In the genomic region with DNA sequence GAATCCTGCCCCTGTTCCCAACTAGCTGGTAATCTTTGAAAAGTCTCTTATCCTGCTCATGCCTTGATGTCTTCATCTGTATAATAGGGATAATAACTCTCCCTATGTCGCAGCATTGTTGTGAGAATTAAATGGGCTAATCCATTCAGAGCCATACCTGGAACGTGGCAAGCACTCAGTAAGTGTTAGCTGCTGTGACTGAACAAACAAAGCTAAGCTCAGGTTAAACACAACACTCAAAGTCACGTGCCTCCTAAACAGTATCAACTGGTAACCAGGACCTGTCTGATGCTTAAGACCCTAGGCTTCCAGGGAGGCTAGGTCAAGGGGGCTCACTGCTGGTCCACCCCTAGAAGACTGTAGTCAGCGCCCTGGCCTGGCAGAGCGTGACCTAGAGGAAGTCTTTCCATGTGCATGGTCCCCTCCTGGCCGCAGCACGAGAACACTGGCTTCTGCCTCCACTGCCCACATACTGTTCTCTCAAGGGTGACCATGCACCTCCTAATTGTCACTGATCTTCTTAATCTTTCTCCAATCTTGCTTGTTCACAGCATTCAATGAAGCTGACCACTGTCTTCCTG, we compare ENCODE assay signal across 26 cellular contexts.
A peak's percentile ranks its signal among the peaks of the same experiment; 100 is the strongest.
DNase-seq lines count a peak whose midpoint lies in the region; ATAC-seq, FAIRE-seq and TF ChIP-seq lines count a peak whose summit lies in the region.
"Had no signal": no experiment of that assay in that cellular context is flagged by ENCODE, and none has a peak within 500 bp of the region (broad histone marks: within the 10 kb centered on the region; RNA-seq: fewer than 3 reads in every experiment).

No MANE protein-coding gene starts in this region.

- H4K20me1 ChIP-seq in HepG2 (ENCODE audit: insufficient read depth, low read length): no peaks in the 10 kb centered on the region

- H3K27ac ChIP-seq in HepG2 (ENCODE audit: extremely low read length, insufficient read depth, low read length) (no peak overlapping the region), heart right ventricle (no peak overlapping the region)
- H3K27ac ChIP-seq: C4-2B, dorsolateral prefrontal cortex, suprapubic skin, uterus, VCaP had no signal

- H2AFZ ChIP-seq in HepG2 (ENCODE audit: low read length): no peak overlapping the region

- TF ChIP-seq POLR2A in GM12891 (IDR thresholded peaks at IDR 0.05; ENCODE audit: low read depth, low read length) (no peak), HepG2 (IDR thresholded peaks at IDR 0.05; ENCODE audit: insufficient read depth in 1 of 2, low read depth in 2 of 2, low read length in 2 of 2) (no peak), H54 (IDR thresholded peaks at IDR 0.05; ENCODE audit: low read depth, low read length) (no peak)

- intact Hi-C loops in HepG2 (cut with micrococcal nuclease; ENCODE audit: unreplicated experiment): no loop called here
- intact Hi-C loops in heart right ventricle (cut with DNase I): loop anchor here in 1 of 10 donors (10.0 kb wide), 2 partner anchors 53 to 57 kb away; no protein-coding TSS in a partner anchor

- FAIRE-seq in GM12891 (lab: Jason Lieb, UNC) (peak; percentile 20), HepG2 (lab: Jason Lieb, UNC) (no peak), H54 (lab: Jason Lieb, UNC) (no peak)

- no peak for TF ChIP-seq RAD21 in HepG2 (CRISPR knock-in tag; IDR thresholded peaks at IDR 0.05)

- H3K4me3 ChIP-seq in HepG2 (replicated peaks in 1 of 3; ENCODE audit: insufficient read depth in 1 of 3, low read depth in 2 of 3, low read length in 3 of 3) (no peak overlapping the region), heart right ventricle (no peak overlapping the region), MG63 (no peak overlapping the region)
- H3K4me3 ChIP-seq: dorsolateral prefrontal cortex, suprapubic skin, uterus had no signal

- no peak for TF ChIP-seq EP300 in HepG2 (IDR thresholded peaks at IDR 0.05; ENCODE audit: low read depth in 2 of 2, low read length in 2 of 2)
- TF ChIP-seq EP300 in HepG2 (CRISPR knock-in tag; IDR thresholded peaks at IDR 0.05; ENCODE audit: borderline replicate concordance): no peak

- 33% methylated on average over 6 of the region's 7 CpGs for WGBS in HepG2 (ENCODE audit: low lambda C conversion rate)
- WGBS in heart right ventricle, 2 donors: 89 to 98% methylated on average over 7 of the region's 7 CpGs

- CTCF ChIA-PET in HepG2 (lab: Yijun Ruan, JAX; ENCODE audit: low intra/inter-chr PET ratio, low total read pairs): no interaction called here

- H3K36me3 ChIP-seq in HepG2 (replicated peaks in 1 of 2; ENCODE audit: control insufficient read depth in 1 of 2, insufficient read depth in 2 of 2, low read length in 2 of 2) (no peaks in the 10 kb centered on the region), heart right ventricle (no peaks in the 10 kb centered on the region), MG63 (no peaks in the 10 kb centered on the region)
- H3K36me3 ChIP-seq: suprapubic skin, uterus had no signal

- BruUV-seq in HepG2 (replicated peaks; lab: Mats Ljungman, UMichigan): no TSS peak

- no peak overlapping the region for H3K4me2 ChIP-seq in HepG2 (ENCODE audit: low read depth, low read length)

- POLR2A ChIA-PET in HepG2 (lab: Yijun Ruan, JAX): no interaction called here

- in situ Hi-C loops in HepG2 (cut with HindIII; ENCODE audit: extremely low pct_ligation_motif_present, low pct_unique_long_range_greater_than_20kb): no loop called here

- H3K4me1 ChIP-seq in HepG2 (ENCODE audit: insufficient read depth, low read length) (no peaks in the 10 kb centered on the region), heart right ventricle (peaks cover 0 to 17% (median 4%) of the 10 kb centered on the region in 9 donors)
- H3K4me1 ChIP-seq: suprapubic skin, uterus had no signal

- H3K27me3 ChIP-seq in HepG2 (ENCODE audit: control insufficient read depth in 1 of 2, insufficient read depth in 2 of 2, low read length in 2 of 2) (peaks cover 3 to 35% of the 10 kb centered on the region in 2 experiments; a peak in 3 of 5 replicates), heart right ventricle (no peaks in the 10 kb centered on the region), MG63 (no peaks in the 10 kb centered on the region)
- H3K27me3 ChIP-seq: dorsolateral prefrontal cortex, suprapubic skin, uterus had no signal

- no peak for TF ChIP-seq CTCF in HepG2 (CRISPR knock-in tag; IDR thresholded peaks at IDR 0.05)
- no peak for TF ChIP-seq CTCF in heart right ventricle (IDR thresholded peaks at IDR 0.05)

- DNase-seq in COLO668 (lab: John Stamatoyannopoulos, UW; ENCODE audit: unreplicated experiment) (peak; percentile 12), GM12891 (ENCODE audit: insufficient read length, low spot score) (no peak), NCI-H748 (lab: John Stamatoyannopoulos, UW; ENCODE audit: unreplicated experiment) (peak; percentile 78), HepG2 (ENCODE audit: low spot score) (no peak), heart right ventricle (no peak), MG63 (no peak), activated gamma-delta T cell (lab: John Stamatoyannopoulos, UW) (no peak), H54 (ENCODE audit: insufficient read length, low spot score) (no peak)
- DNase-seq: activated CD4-positive, alpha-beta T cell treated with anti-CD3 and anti-CD28 coated beads, Interleukin-2, amount 10 ng/mL, durations not matched to agents 24 days and 14 days; activated naive CD8-positive, alpha-beta T cell treated with anti-CD3 and anti-CD28 coated beads, Interleukin-2, amount 50 U/mL, for 24 hours; activated T-cell treated with anti-CD3 and anti-CD28 coated beads, Interleukin-2, amount 50 U/mL, for 4 hours; cerebellar nuclear complex; dorsolateral prefrontal cortex; hypothalamus; mesendoderm; NCI-H1048; NCI-H2171 treated with DMSO at 0.1 percent for 48 hours; NCI-H82; occipital lobe; stimulated activated CD4-positive, alpha-beta T cell treated with anti-CD3 and anti-CD28 coated beads, Interleukin-15, amount 100 ng/mL, for 24 hours; stimulated activated naive B cell treated with anti-CD40 and anti-IgM and Interleukin-4, amounts not matched to agents 10 μg/mL and 1 μg/mL and 100 μg/mL, for 72 hours; uterus had no signal

- H3K9me3 ChIP-seq in HepG2 (ENCODE audit: low read length): no peaks in the 10 kb centered on the region
- no peaks in the 10 kb centered on the region for H3K9me3 ChIP-seq in heart right ventricle
- no peaks in the 10 kb centered on the region for H3K9me3 ChIP-seq in MG63
- H3K9me3 ChIP-seq: suprapubic skin, uterus had no signal

- no peaks in the 10 kb centered on the region for H3K79me2 ChIP-seq in HepG2 (ENCODE audit: insufficient read depth, low read length)

- no peak overlapping the region for H3K9ac ChIP-seq in HepG2 (ENCODE audit: insufficient read depth, low read depth, low read length)

- ATAC-seq in HepG2 (no peak), heart right ventricle (no peak)
- ATAC-seq: activated naive CD8-positive, alpha-beta T cell treated with anti-CD3 and anti-CD28 coated beads, Interleukin-2, amount 50 U/mL, for 24 hours; activated T-cell treated with anti-CD3 and anti-CD28 coated beads, Interleukin-2, amount 50 U/mL, for 4 hours; left lobe of liver; stimulated activated naive B cell treated with anti-CD40 and anti-IgM and Interleukin-4, amounts not matched to agents 10 μg/mL and 1 μg/mL and 100 μg/mL, for 72 hours had no signal

TF ChIP-seq in GM12891, 5 proteins besides CTCF, POLR2A, EP300 and RAD21:
- TF ChIP-seq PAX5 (IDR thresholded peaks at IDR 0.05; ENCODE audit: insufficient read depth, low read length, severe bottlenecking): no peak
- no peak for TF ChIP-seq POU2F2 (IDR thresholded peaks at IDR 0.05; ENCODE audit: low read depth, low read length)
- TF ChIP-seq POLR2AphosphoS5 (IDR thresholded peaks at IDR 0.05; ENCODE audit: low read depth, low read length): no peak
- TF ChIP-seq TAF1 (IDR thresholded peaks at IDR 0.05; ENCODE audit: low read depth, low read length): no peak
- TF ChIP-seq SPI1 (IDR thresholded peaks at IDR 0.05; ENCODE audit: low read depth, low read length): no peak

TF ChIP-seq in HepG2, 621 proteins besides CTCF, POLR2A, EP300 and RAD21 (continues in another document):
- TF ChIP-seq, protein P1, sequence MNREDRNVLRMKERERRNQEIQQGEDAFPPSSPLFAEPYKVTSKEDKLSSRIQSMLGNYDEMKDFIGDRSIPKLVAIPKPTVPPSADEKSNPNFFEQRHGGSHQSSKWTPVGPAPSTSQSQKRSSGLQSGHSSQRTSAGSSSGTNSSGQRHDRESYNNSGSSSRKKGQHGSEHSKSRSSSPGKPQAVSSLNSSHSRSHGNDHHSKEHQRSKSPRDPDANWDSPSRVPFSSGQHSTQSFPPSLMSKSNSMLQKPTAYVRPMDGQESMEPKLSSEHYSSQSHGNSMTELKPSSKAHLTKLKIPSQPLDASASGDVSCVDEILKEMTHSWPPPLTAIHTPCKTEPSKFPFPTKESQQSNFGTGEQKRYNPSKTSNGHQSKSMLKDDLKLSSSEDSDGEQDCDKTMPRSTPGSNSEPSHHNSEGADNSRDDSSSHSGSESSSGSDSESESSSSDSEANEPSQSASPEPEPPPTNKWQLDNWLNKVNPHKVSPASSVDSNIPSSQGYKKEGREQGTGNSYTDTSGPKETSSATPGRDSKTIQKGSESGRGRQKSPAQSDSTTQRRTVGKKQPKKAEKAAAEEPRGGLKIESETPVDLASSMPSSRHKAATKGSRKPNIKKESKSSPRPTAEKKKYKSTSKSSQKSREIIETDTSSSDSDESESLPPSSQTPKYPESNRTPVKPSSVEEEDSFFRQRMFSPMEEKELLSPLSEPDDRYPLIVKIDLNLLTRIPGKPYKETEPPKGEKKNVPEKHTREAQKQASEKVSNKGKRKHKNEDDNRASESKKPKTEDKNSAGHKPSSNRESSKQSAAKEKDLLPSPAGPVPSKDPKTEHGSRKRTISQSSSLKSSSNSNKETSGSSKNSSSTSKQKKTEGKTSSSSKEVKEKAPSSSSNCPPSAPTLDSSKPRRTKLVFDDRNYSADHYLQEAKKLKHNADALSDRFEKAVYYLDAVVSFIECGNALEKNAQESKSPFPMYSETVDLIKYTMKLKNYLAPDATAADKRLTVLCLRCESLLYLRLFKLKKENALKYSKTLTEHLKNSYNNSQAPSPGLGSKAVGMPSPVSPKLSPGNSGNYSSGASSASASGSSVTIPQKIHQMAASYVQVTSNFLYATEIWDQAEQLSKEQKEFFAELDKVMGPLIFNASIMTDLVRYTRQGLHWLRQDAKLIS (CRISPR knock-in tag; IDR thresholded peaks at IDR 0.05): no peak
- TF ChIP-seq TBX3 (IDR thresholded peaks at IDR 0.05; ENCODE audit: borderline replicate concordance) (no peak), SP1 (IDR thresholded peaks at IDR 0.05) (no peak), SP1 (CRISPR knock-in tag; IDR thresholded peaks at IDR 0.05) (no peak), ZNF12 (CRISPR knock-in tag; IDR thresholded peaks at IDR 0.05) (peak; percentile 69), HNRNPLL (IDR thresholded peaks at IDR 0.05; ENCODE audit: low read depth, low read length, poor library complexity, severe bottlenecking) (no peak), CAMTA2 (CRISPR knock-in tag; IDR thresholded peaks at IDR 0.05; ENCODE audit: borderline replicate concordance) (no peak), NR2C2 (CRISPR knock-in tag; IDR thresholded peaks at IDR 0.05; ENCODE audit: borderline replicate concordance) (no peak)

Comparison
In these comparisons a context has a peak if more than half of its experiments do, and no peak if none do; other contexts are left out.
1. DNase-seq: peak in COLO668 (single experiment) and NCI-H748 (single experiment); none in GM12891 (single experiment), HepG2 (single experiment), heart right ventricle (0 of 2), MG63 (single experiment), activated gamma-delta T cell (single experiment) and H54 (single experiment).